Comparison of ENCODE assay signal across 10 cellular contexts in genomic region chr15:40381818-40382529, GRCh38. TPM values are rescaled to one million over a fixed set of nuclear protein-coding genes. Genes with fewer than 3 reads are reported as not detected.
DNase-seq lines count a peak whose midpoint lies in the region; ATAC-seq, FAIRE-seq and TF ChIP-seq lines count a peak whose summit lies in the region.
"Had no signal": no experiment of that assay in that cellular context is flagged by ENCODE, and none has a peak within 500 bp of the region (broad histone marks: within the 10 kb centered on the region; RNA-seq: fewer than 3 reads in every experiment).

No MANE protein-coding gene starts in this region.

- no peaks in the 10 kb centered on the region for H3K9me3 Mint-ChIP-seq in brain

- TF ChIP-seq RAD21 in A549 (conservative IDR thresholded peaks at IDR 0.05 in 1 of 2, IDR thresholded peaks at IDR 0.05 in 1 of 2), result no peak

- H3K27ac Mint-ChIP-seq in brain, result peak overlapping the region in 2 of 5 experiments; percentile 94 to 95

- TF ChIP-seq POLR2A in A549 (IDR thresholded peaks at IDR 0.05; ENCODE audit: low read length), result no peak

- H3K4me3 ChIP-seq in A549, result no peak overlapping the region
- H3K4me3 ChIP-seq in HUES64 (ENCODE audit: low read length), result peak overlapping the region; percentile 85
- H3K4me3 ChIP-seq in muscle layer of duodenum (ENCODE audit: low read depth in 1 of 2, low read length in 2 of 2), result peak overlapping the region; percentile 81 to 94

- peaks cover 29% of the 10 kb centered on the region for H3K4me1 ChIP-seq in A549
- 0 out of 2 replicates have a peak, but pooled peaks cover 5% of the 10 kb centered on the region for H3K4me1 ChIP-seq in HUES64 (ENCODE audit: insufficient read depth, low read length)
- H3K4me1 ChIP-seq in muscle layer of duodenum (ENCODE audit: control insufficient read depth in 1 of 2, insufficient read depth in 2 of 2, low read length in 2 of 2), result peaks cover 0 to 11% of the 10 kb centered on the region in 2 donors
- H3K4me1 ChIP-seq: prostate gland had no signal

- H3K4me3 Mint-ChIP-seq in brain, result peak overlapping the region in 3 of 5 experiments; percentile 97 to 99 (median 99)

- H3K27me3 ChIP-seq in HUES64 (ENCODE audit: insufficient read depth, low read length) (no peaks in the 10 kb centered on the region), muscle layer of duodenum (ENCODE audit: low read depth, low read length) (no peaks in the 10 kb centered on the region)
- H3K27me3 ChIP-seq: tibial nerve had no signal

- no peak for TF ChIP-seq CTCF in A549 (IDR thresholded peaks at IDR 0.05)
- no peak for TF ChIP-seq CTCF in brain (conservative IDR thresholded peaks at IDR 0.05)

- POLR2A ChIA-PET in A549 (lab: Yijun Ruan, JAX), result interaction anchor here (0.7 to 1.0 kb wide), 2 partner anchors 20 to 36 kb away, joined by 3 to 4 read pairs; no protein-coding TSS in a partner anchor

- peaks cover 12% of the 10 kb centered on the region for H3K36me3 Mint-ChIP-seq in brain

- H3K27me3 Mint-ChIP-seq in brain, result peaks cover 20% of the 10 kb centered on the region

- TF ChIP-seq EP300 in A549 (IDR thresholded peaks at IDR 0.05), result no peak

- peaks cover 23% of the 10 kb centered on the region for H3K36me3 ChIP-seq in HUES64 (ENCODE audit: insufficient read depth, low read length)
- peaks cover 6 to 8% of the 10 kb centered on the region in 2 donors for H3K36me3 ChIP-seq in muscle layer of duodenum (ENCODE audit: control insufficient read depth in 1 of 2, insufficient read depth in 2 of 2, low read length in 2 of 2)
- H3K36me3 ChIP-seq: prostate gland had no signal

- WGBS in A549 (ENCODE audit: missing lambda C conversion rate), result 84% methylated on average over 10 of the region's 11 CpGs
- WGBS in HUES64, result 94% methylated on average over 9 of the region's 11 CpGs

- peak overlapping the region; percentile 87 to 94; a peak in 5 of 6 replicates for H3K27ac ChIP-seq in A549
- H3K27ac ChIP-seq in HUES64 (ENCODE audit: low read depth, low read length), result peak overlapping the region; percentile 46; the same call in 1 of the 2 replicates
- no peak overlapping the region for H3K27ac ChIP-seq in muscle layer of duodenum (ENCODE audit: low read length)

- peak overlapping the region; percentile 94 for H3K4me2 ChIP-seq in A549

- ATAC-seq in A549, result no peak
- ATAC-seq in HG03460 (IDR thresholded peaks at IDR 0.05; ENCODE audit: unreplicated experiment), result no peak

- CTCF ChIA-PET in A549 (lab: Yijun Ruan, JAX), result interaction anchor here (0.5 to 1.9 kb wide), 8 partner anchors 8 to 158 kb away, joined by 3 to 8 read pairs (median 4); no protein-coding TSS in a partner anchor

- H3K9ac ChIP-seq in HUES64 (ENCODE audit: low read depth, low read length), result peak overlapping the region; percentile 33; the same call in 1 of the 2 replicates

- DNase-seq in A549 (ENCODE audit: low read depth in 1 of 2, low spot score in 1 of 2) (no peak), SK-N-DZ (ENCODE audit: low spot score) (no peak), superior temporal gyrus (ENCODE audit: extremely low spot score) (no peak)
- DNase-seq in stimulated activated CD4-positive, alpha-beta T cell treated with anti-CD3 and anti-CD28 coated beads, Interleukin-2, amount 100 ng/mL, for 24 hours, result no peak

- no peaks in the 10 kb centered on the region for H3K9me3 ChIP-seq in A549
- no peaks in the 10 kb centered on the region for H3K9me3 ChIP-seq in HUES64 (ENCODE audit: insufficient read depth, low read depth, low read length)
- no peaks in the 10 kb centered on the region for H3K9me3 ChIP-seq in muscle layer of duodenum (ENCODE audit: control insufficient read depth in 1 of 2, low read length in 2 of 2)
- H3K9me3 ChIP-seq: prostate gland, tibial nerve had no signal

- H3K4me1 Mint-ChIP-seq in brain, result peaks cover 35% of the 10 kb centered on the region

- no peak for FAIRE-seq in A549 (lab: Jason Lieb, UNC)

TF ChIP-seq in A549, 52 proteins besides CTCF, POLR2A, EP300 and RAD21:
- TF ChIP-seq ZSCAN20 (CRISPR knock-in tag; IDR thresholded peaks at IDR 0.05), result no peak
- TF ChIP-seq ZNF302 (CRISPR knock-in tag; IDR thresholded peaks at IDR 0.05), result no peak
- no peak for TF ChIP-seq CHD2 (IDR thresholded peaks at IDR 0.05; ENCODE audit: low read length, partially characterized antibody)
- no peak for TF ChIP-seq GATA3 (IDR thresholded peaks at IDR 0.05; ENCODE audit: borderline replicate concordance)
- no peak for TF ChIP-seq FOXS1 (CRISPR knock-in tag; IDR thresholded peaks at IDR 0.05)
- TF ChIP-seq HOXB13 (CRISPR knock-in tag; IDR thresholded peaks at IDR 0.05; ENCODE audit: low read depth), result no peak

RNA-seq across cellular contexts. Expression of gene KNSTRN, which starts 0.5 kb away (rescaled TPM):
- 41.2 and 50.3 TPM in 2 replicates for polyA plus RNA-seq in A549 (2011; rRNA removed)
- polyA plus RNA-seq in A549 (2012; cell fraction: cytosol; rRNA removed), result 23.9 and 25.0 TPM in 2 replicates
- polyA plus RNA-seq in A549 (2012; cell fraction: nucleus; rRNA removed), result 12.3 and 14.0 TPM in 2 replicates
- 45.0 to 52.6 TPM (median 48.0 TPM) in 3 replicates for polyA plus RNA-seq in A549 (2017; fragmentation: RNase III; extraction: RNeasy Plus Mini Kit Qiagen cat#74134 plus additional on column Dnase treatment)
- 26.1 and 32.3 TPM in 2 replicates for polyA minus RNA-seq in A549 (2011; rRNA and poly(A)+ RNA removed)
- polyA plus RNA-seq in HUES64 (2013, experiment 1 of 2), result 46.7 TPM
- 58.7 TPM for polyA plus RNA-seq in HUES64 (2013, experiment 2 of 2)
- polyA plus RNA-seq in brain (ENCODE audit: insufficient read depth, low read depth, low replicate concordance), result 48.0 TPM
- polyA plus RNA-seq in SK-N-DZ (2014; cell fraction: cytosol; rRNA removed), result 176 and 184 TPM in 2 replicates
- 115 and 116 TPM in 2 replicates for polyA plus RNA-seq in SK-N-DZ (2014; cell fraction: nucleus; rRNA removed)

RNA-seq across cellular contexts. Expression of gene IVD, which starts 23.6 kb away (rescaled TPM):
- polyA plus RNA-seq in A549 (2011; rRNA removed), result 10.2 and 14.8 TPM in 2 replicates
- 12.3 and 16.3 TPM in 2 replicates for polyA plus RNA-seq in A549 (2012; cell fraction: cytosol; rRNA removed)
- 20.3 and 20.5 TPM in 2 replicates for polyA plus RNA-seq in A549 (2012; cell fraction: nucleus; rRNA removed)
- polyA plus RNA-seq in A549 (2017; fragmentation: RNase III; extraction: RNeasy Plus Mini Kit Qiagen cat#74134 plus additional on column Dnase treatment), result 12.4 to 13.0 TPM (median 12.6 TPM) in 3 replicates
- 12.5 and 13.2 TPM in 2 replicates for polyA minus RNA-seq in A549 (2011; rRNA and poly(A)+ RNA removed)
- 45.6 TPM for polyA plus RNA-seq in HUES64 (2013, experiment 1 of 2)
- polyA plus RNA-seq in HUES64 (2013, experiment 2 of 2), result 38.9 TPM
- polyA plus RNA-seq in brain (ENCODE audit: insufficient read depth, low read depth, low replicate concordance), result 64.0 TPM
- polyA plus RNA-seq in SK-N-DZ (2014; cell fraction: cytosol; rRNA removed), result 15.4 and 25.4 TPM in 2 replicates
- 44.9 and 45.8 TPM in 2 replicates for polyA plus RNA-seq in SK-N-DZ (2014; cell fraction: nucleus; rRNA removed)

RNA-seq across cellular contexts. Expression of gene DISP2, which starts 24.0 kb away (rescaled TPM):
- polyA plus RNA-seq in A549 (2011; rRNA removed), result 0.26 and 0.52 TPM in 2 replicates
- polyA plus RNA-seq in A549 (2012; cell fraction: cytosol; rRNA removed), result 0.11 and 0.22 TPM in 2 replicates
- polyA plus RNA-seq in A549 (2012; cell fraction: nucleus; rRNA removed), result 0.27 and 0.46 TPM in 2 replicates
- polyA plus RNA-seq in A549 (2017; fragmentation: RNase III; extraction: RNeasy Plus Mini Kit Qiagen cat#74134 plus additional on column Dnase treatment), result 0.39 to 0.82 TPM (median 0.56 TPM) in 3 replicates
- 0.17 and 0.39 TPM in 2 replicates for polyA minus RNA-seq in A549 (2011; rRNA and poly(A)+ RNA removed)
- polyA plus RNA-seq in HUES64 (2013, experiment 1 of 2), result 0.45 TPM
- 0.89 TPM for polyA plus RNA-seq in HUES64 (2013, experiment 2 of 2)
- polyA plus RNA-seq in brain (ENCODE audit: insufficient read depth, low read depth, low replicate concordance), result 16.3 TPM
- polyA plus RNA-seq in SK-N-DZ (2014; cell fraction: cytosol; rRNA removed), result 1.2 and 1.4 TPM in 2 replicates
- 1.0 and 1.7 TPM in 2 replicates for polyA plus RNA-seq in SK-N-DZ (2014; cell fraction: nucleus; rRNA removed)

RNA-seq across cellular contexts. Expression of gene PHGR1, which starts 31.1 kb away (rescaled TPM):
- polyA plus RNA-seq in A549 (2011; rRNA removed), result not detected in 2 replicates
- not detected in 2 replicates for polyA plus RNA-seq in A549 (2012; cell fraction: cytosol; rRNA removed)
- not detected in 2 replicates for polyA plus RNA-seq in A549 (2012; cell fraction: nucleus; rRNA removed)
- not detected in 3 replicates for polyA plus RNA-seq in A549 (2017; fragmentation: RNase III; extraction: RNeasy Plus Mini Kit Qiagen cat#74134 plus additional on column Dnase treatment)
- polyA minus RNA-seq in A549 (2011; rRNA and poly(A)+ RNA removed), result not detected in 2 replicates
- not detected for polyA plus RNA-seq in HUES64 (2013, experiment 1 of 2)
- polyA plus RNA-seq in HUES64 (2013, experiment 2 of 2), result not detected
- polyA plus RNA-seq in brain (ENCODE audit: insufficient read depth, low read depth, low replicate concordance), result not detected
- polyA plus RNA-seq in SK-N-DZ (2014; cell fraction: cytosol; rRNA removed), result not detected in 2 replicates
- not detected in 2 replicates for polyA plus RNA-seq in SK-N-DZ (2014; cell fraction: nucleus; rRNA removed)

RNA-seq across cellular contexts. Expression of gene CCDC9B, which starts 41.2 kb away (rescaled TPM):
- polyA plus RNA-seq in A549 (2011; rRNA removed) (1.9 and 2.8 TPM in 2 replicates), A549 (2017; fragmentation: RNase III; extraction: RNeasy Plus Mini Kit Qiagen cat#74134 plus additional on column Dnase treatment) (23.4 to 28.7 TPM (median 27.4 TPM) in 3 replicates), brain (ENCODE audit: insufficient read depth, low read depth, low replicate concordance) (1.2 TPM)
- polyA plus RNA-seq in A549 (2012; cell fraction: cytosol; rRNA removed), result 1.5 and 1.8 TPM in 2 replicates
- polyA plus RNA-seq in A549 (2012; cell fraction: nucleus; rRNA removed), result 7.4 and 26.8 TPM in 2 replicates
- 8.3 and 9.8 TPM in 2 replicates for polyA minus RNA-seq in A549 (2011; rRNA and poly(A)+ RNA removed)
- polyA plus RNA-seq in HUES64 (2013, experiment 1 of 2), result 0.80 TPM
- 0.13 TPM for polyA plus RNA-seq in HUES64 (2013, experiment 2 of 2)
- polyA plus RNA-seq in SK-N-DZ (2014; cell fraction: cytosol; rRNA removed), result 0.39 and 2.8 TPM in 2 replicates
- polyA plus RNA-seq in SK-N-DZ (2014; cell fraction: nucleus; rRNA removed), result 4.7 and 9.8 TPM in 2 replicates
